ENCODE assay signal across 8 cellular contexts in genomic region chr16:3654249-3654991, GRCh38. TPM values are rescaled to one million over a fixed set of nuclear protein-coding genes. Genes with fewer than 3 reads are reported as not detected.
DNase-seq lines count a peak whose midpoint lies in the region; ATAC-seq, FAIRE-seq and TF ChIP-seq lines count a peak whose summit lies in the region.

TSS of gene DNASE1 (plus strand) at chr16:3654691. CDS start at chr16:3655374, 683 bp downstream.

- H3K4me3 ChIP-seq in HepG2 (replicated peaks in 1 of 3; ENCODE audit: insufficient read depth in 1 of 3, low read depth in 2 of 3, low read length in 3 of 3), result peak within 1 kb of the TSS in 1 of 3 experiments; percentile 13; a peak in 1 of 6 replicates

- no peaks in the 10 kb centered on the region for H3K9me3 Mint-ChIP-seq in activated B cell treated with CpG ODN at 0.5 μM for 24 hours

- FAIRE-seq in HepG2 (lab: Jason Lieb, UNC), result peak; percentile 76

- peak; percentile 87 for ATAC-seq in activated B cell treated with CpG ODN at 0.5 μM for 24 hours (ENCODE audit: low read depth)
- peak; percentile 84 for ATAC-seq in HepG2

- peak within 1 kb of the TSS; percentile 64 for H3K27ac ChIP-seq in HepG2 (ENCODE audit: extremely low read length, insufficient read depth, low read length)

- peak; percentile 79 for TF ChIP-seq RAD21 in HepG2 (CRISPR knock-in tag; IDR thresholded peaks at IDR 0.05)

- peaks cover 2% of the 10 kb centered on the region for H3K4me1 Mint-ChIP-seq in activated B cell treated with CpG ODN at 0.5 μM for 24 hours

- CTCF ChIA-PET in activated B cell treated with CpG ODN at 0.5 μM for 24 hours (lab: Charles Lee), result interaction anchor here (0.7 to 1.4 kb wide), 4 partner anchors 15 to 1353 kb away, joined by 3 read pairs; no protein-coding TSS in a partner anchor
- CTCF ChIA-PET in HepG2 (lab: Yijun Ruan, JAX; ENCODE audit: low intra/inter-chr PET ratio, low total read pairs), result no interaction called here

- H3K36me3 Mint-ChIP-seq in activated B cell treated with CpG ODN at 0.5 μM for 24 hours (ENCODE audit: low read depth), result peaks cover 56% of the 10 kb centered on the region

- no peaks in the 10 kb centered on the region for H3K9me3 ChIP-seq in HepG2 (ENCODE audit: low read length)

- no peaks in the 10 kb centered on the region for H4K20me1 ChIP-seq in HepG2 (ENCODE audit: insufficient read depth, low read length)

- no TSS peak for BruUV-seq in HepG2 (replicated peaks; lab: Mats Ljungman, UMichigan)

- H3K27me3 ChIP-seq in HepG2 (ENCODE audit: control insufficient read depth in 1 of 2, insufficient read depth in 2 of 2, low read length in 2 of 2), result no peaks in the 10 kb centered on the region

- POLR2A ChIA-PET in activated B cell treated with CpG ODN at 0.5 μM for 24 hours (lab: Charles Lee) (interaction anchor here (0.6 to 1.0 kb wide), 2 partner anchors 16 to 227 kb away, joined by 3 to 4 read pairs; no protein-coding TSS in a partner anchor), HepG2 (lab: Yijun Ruan, JAX) (interaction anchor here (1.0 to 1.2 kb wide), 3 partner anchors 8 to 372 kb away, joined by 3 to 4 read pairs (median 3); no protein-coding TSS in a partner anchor)

- peaks cover 43% of the 10 kb centered on the region for H3K4me1 ChIP-seq in HepG2 (ENCODE audit: insufficient read depth, low read length)

- in situ Hi-C loops in HepG2 (cut with HindIII; ENCODE audit: extremely low pct_ligation_motif_present, low pct_unique_long_range_greater_than_20kb), result no loop called here

- no peak for TF ChIP-seq CTCF in activated B cell treated with CpG ODN at 0.5 μM for 24 hours (IDR thresholded peaks at IDR 0.05)
- peak; percentile 95 for TF ChIP-seq CTCF in HepG2 (CRISPR knock-in tag; IDR thresholded peaks at IDR 0.05)

- intact Hi-C loops in activated B cell treated with CpG ODN at 0.5 μM for 24 hours (cut with micrococcal nuclease) (loop anchor here (1.0 kb wide), 2 partner anchors 43 to 127 kb away; partner anchors contain the start of gene SLX4), HepG2 (cut with micrococcal nuclease; ENCODE audit: unreplicated experiment) (no loop called here)

- H3K36me3 ChIP-seq in HepG2 (replicated peaks in 1 of 2; ENCODE audit: control insufficient read depth in 1 of 2, insufficient read depth in 2 of 2, low read length in 2 of 2), result peaks cover 16 to 31% of the 10 kb centered on the region in 2 experiments; a peak in 4 of 5 replicates

- H3K79me2 ChIP-seq in HepG2 (ENCODE audit: insufficient read depth, low read length), result no peaks in the 10 kb centered on the region

- H3K4me2 ChIP-seq in HepG2 (ENCODE audit: low read depth, low read length), result peak within 1 kb of the TSS; percentile 30; the same call in 1 of the 2 replicates

- TF ChIP-seq EP300 in HepG2 (IDR thresholded peaks at IDR 0.05; ENCODE audit: low read depth in 2 of 2, low read length in 2 of 2) (peak in 1 of 2 experiments; percentile 64; a peak in 2 of 4 replicates), HepG2 (CRISPR knock-in tag; IDR thresholded peaks at IDR 0.05; ENCODE audit: borderline replicate concordance) (no peak)

- no peak; a peak in 1 of 4 replicates for TF ChIP-seq POLR2A in HepG2 (IDR thresholded peaks at IDR 0.05; ENCODE audit: insufficient read depth in 1 of 2, low read depth in 2 of 2, low read length in 2 of 2)

- no peak within 1 kb of the TSS for H2AFZ ChIP-seq in HepG2 (ENCODE audit: low read length)

- peak within 1 kb of the TSS; percentile 50 for H3K27ac Mint-ChIP-seq in activated B cell treated with CpG ODN at 0.5 μM for 24 hours

- 18% methylated on average over 6 of the region's 14 CpGs for WGBS in HepG2 (ENCODE audit: low lambda C conversion rate)

- peak within 1 kb of the TSS; percentile 35; the same call in 1 of the 2 replicates for H3K9ac ChIP-seq in HepG2 (ENCODE audit: insufficient read depth, low read depth, low read length)

- H3K4me3 Mint-ChIP-seq in activated B cell treated with CpG ODN at 0.5 μM for 24 hours, result no peak within 1 kb of the TSS

- no peaks in the 10 kb centered on the region for H3K27me3 Mint-ChIP-seq in activated B cell treated with CpG ODN at 0.5 μM for 24 hours

- peak; percentile 3 for DNase-seq in DMS153 treated with DMSO at 0.1 percent for 48 hours (lab: John Stamatoyannopoulos, UW; ENCODE audit: unreplicated experiment)
- DNase-seq in DMS153 (lab: John Stamatoyannopoulos, UW), result no peak
- DNase-seq in M059J (ENCODE audit: low read depth), result peak; percentile 63
- DNase-seq in activated B cell treated with CpG ODN at 0.5 μM for 24 hours, result peak; percentile 40
- DNase-seq in cerebellum (ENCODE audit: low spot score), result no peak
- peak; percentile 91 for DNase-seq in HepG2 (ENCODE audit: low spot score)
- peak; percentile 22 for DNase-seq in stimulated activated CD8-positive, alpha-beta memory T cell treated with anti-CD3 and anti-CD28 coated beads, Interleukin-12 subunit alpha, Interleukin-12 subunit beta, amount 100 ng/mL, for 1 hour (ENCODE audit: low read depth)
- no peak for DNase-seq in NCI-H2107 (lab: John Stamatoyannopoulos, UW)

TF ChIP-seq in HepG2, 621 proteins besides CTCF, POLR2A, EP300 and RAD21 (continues in another document):
- TF ChIP-seq ZNF530 (CRISPR knock-in tag; IDR thresholded peaks at IDR 0.05; ENCODE audit: low read depth), result no peak

RNA-seq across cellular contexts. Expression of gene DNASE1, which starts in this region (rescaled TPM):
- 8.3 and 21.1 TPM in 2 replicates for total RNA-seq in M059J (2014; rRNA removed; shearing (Covaris generic))
- total RNA-seq in activated B cell treated with CpG ODN at 0.5 μM for 24 hours, result 25.6 and 28.5 TPM in 2 replicates
- total RNA-seq in cerebellum, result 60.1 TPM
- total RNA-seq in HepG2 (2016; rRNA removed; fragmentation: Illumina TruSeq; extraction: Trizol), result 3.7 and 7.1 TPM in 2 replicates
- 9.5 and 9.7 TPM in 2 replicates for total RNA-seq in HepG2 (2016; cell fraction: cytosol; rRNA removed; fragmentation: Illumina TruSeq; extraction: Trizol; ENCODE audit: low read depth)
- total RNA-seq in HepG2 (2016; cell fraction: insoluble cytoplasmic fraction; rRNA removed; fragmentation: Illumina TruSeq; extraction: Trizol), result 4.1 and 7.3 TPM in 2 replicates
- total RNA-seq in HepG2 (2016; cell fraction: membrane; rRNA removed; fragmentation: Illumina TruSeq; extraction: Trizol), result 11.1 and 12.4 TPM in 2 replicates
- 11.8 and 13.6 TPM in 2 replicates for total RNA-seq in HepG2 (2016; cell fraction: nucleus; rRNA removed; fragmentation: Illumina TruSeq; extraction: Trizol)
- polyA plus RNA-seq in HepG2 (2011; rRNA removed), result 11.1 and 13.0 TPM in 2 replicates
- polyA plus RNA-seq in HepG2 (2011; cell fraction: cytosol; rRNA removed), result 5.4 and 7.4 TPM in 2 replicates
- 37.1 and 37.7 TPM in 2 replicates for polyA plus RNA-seq in HepG2 (2011; cell fraction: nucleus; rRNA removed)
- polyA plus RNA-seq in HepG2 (2012), result 7.2 and 10.3 TPM in 2 replicates
- polyA plus RNA-seq in HepG2 (2016; cell fraction: cytosol; fragmentation: Illumina TruSeq; extraction: Trizol; ENCODE audit: low read depth), result 10.1 and 11.6 TPM in 2 replicates
- 2.9 and 3.5 TPM in 2 replicates for polyA plus RNA-seq in HepG2 (2016; cell fraction: insoluble cytoplasmic fraction; fragmentation: Illumina TruSeq; extraction: Trizol; ENCODE audit: low read depth)
- polyA plus RNA-seq in HepG2 (2016; cell fraction: membrane; fragmentation: Illumina TruSeq; extraction: Trizol; ENCODE audit: low read depth), result 9.6 and 10.1 TPM in 2 replicates
- polyA plus RNA-seq in HepG2 (2016; cell fraction: nucleus; fragmentation: Illumina TruSeq; extraction: Trizol; ENCODE audit: insufficient read depth, low read depth), result 15.7 and 20.9 TPM in 2 replicates
- 12.4 and 52.9 TPM in 2 replicates for polyA minus RNA-seq in HepG2 (2011; rRNA and poly(A)+ RNA removed; ENCODE audit: low replicate concordance)
- polyA minus RNA-seq in HepG2 (2011; cell fraction: cytosol; rRNA and poly(A)+ RNA removed), result 3.9 and 4.6 TPM in 2 replicates
- polyA minus RNA-seq in HepG2 (2011; cell fraction: nucleus; rRNA and poly(A)+ RNA removed), result 13.1 and 20.5 TPM in 2 replicates

Comparison
In these comparisons a context has a peak if more than half of its experiments do, and no peak if none do; other contexts are left out.
1. DNase-seq: peak in DMS153 treated with DMSO at 0.1 percent for 48 hours (single experiment), M059J (single experiment), activated B cell treated with CpG ODN at 0.5 μM for 24 hours (single experiment), HepG2 (single experiment) and stimulated activated CD8-positive, alpha-beta memory T cell treated with anti-CD3 and anti-CD28 coated beads, Interleukin-12 subunit alpha, Interleukin-12 subunit beta, amount 100 ng/mL, for 1 hour (single experiment); none in DMS153 (single experiment), cerebellum (single experiment) and NCI-H2107 (single experiment).